ENCODE assay signal across 8 cellular contexts in the genomic region with DNA sequence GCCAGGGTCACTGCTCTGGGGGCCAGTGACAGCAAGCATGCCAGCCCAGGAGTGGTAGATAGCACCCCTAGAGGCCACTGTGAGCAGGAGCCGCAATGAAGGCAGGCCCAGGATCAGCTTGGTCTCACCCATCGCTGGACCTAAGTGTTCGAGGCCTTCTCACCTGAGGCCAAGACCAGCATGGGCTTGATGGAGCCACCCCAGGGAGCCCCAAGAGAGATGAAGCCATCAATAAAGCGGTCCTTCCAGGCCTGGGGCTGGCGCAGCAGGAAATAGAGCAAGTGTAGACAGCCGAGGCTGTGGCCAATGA. TPM values are rescaled to one million over a fixed set of nuclear protein-coding genes. Genes with fewer than 3 reads are reported as not detected.
DNase-seq lines count a peak whose midpoint lies in the region; ATAC-seq and TF ChIP-seq lines count a peak whose summit lies in the region.

No MANE protein-coding gene starts in this region.

- peak; percentile 74 for DNase-seq in activated effector memory CD4-positive, alpha-beta T cell treated with anti-CD3 and anti-CD28 coated beads, Interleukin-2, amount 50 U/mL, for 16 hours
- no peak for DNase-seq in activated effector memory CD4-positive, alpha-beta T cell treated with Interleukin-2 at 50 U/mL for 16 hours
- DNase-seq in NB4 (ENCODE audit: low read depth) (peak; percentile 68), right atrium auricular region (ENCODE audit: low spot score) (no peak), NCI-H2081 (lab: John Stamatoyannopoulos, UW) (no peak)
- DNase-seq in activated naive CD4-positive, alpha-beta T cell treated with anti-CD3 and anti-CD28 coated beads, Interleukin-2, amount 50 U/mL, for 16 hours = peak; percentile 40
- peak; percentile 23 to 24 for DNase-seq in stimulated activated CD8-positive, alpha-beta memory T cell treated with anti-CD3 and anti-CD28 coated beads, Interleukin-2, amount 100 ng/mL, for 48 hours (ENCODE audit: low read depth in 2 of 2)

- H3K4me1 ChIP-seq in right atrium auricular region = peaks cover 0 to 58% of the 10 kb centered on the region in 2 donors

- TF ChIP-seq CTCF in NB4 (IDR thresholded peaks at IDR 0.05; ENCODE audit: low read depth, low read length) (peak; percentile 92), right atrium auricular region (IDR thresholded peaks at IDR 0.05) (peak; percentile 45 to 68)

- ATAC-seq in GM18511 (IDR thresholded peaks at IDR 0.05; ENCODE audit: unreplicated experiment) = no peak

- H3K27me3 ChIP-seq in right atrium auricular region = no peaks in the 10 kb centered on the region

- TF ChIP-seq POLR2A in NB4 (IDR thresholded peaks at IDR 0.05; ENCODE audit: extremely low read depth, insufficient read length) = no peak

- H3K27ac ChIP-seq in right atrium auricular region = peak overlapping the region in 1 of 2 donors; percentile 16

- no peaks in the 10 kb centered on the region for H3K9me3 ChIP-seq in right atrium auricular region

- peaks cover 73% of the 10 kb centered on the region for H3K36me3 ChIP-seq in right atrium auricular region

- H3K4me3 ChIP-seq in NB4 (ENCODE audit: low read depth, low read length) (no peak overlapping the region), right atrium auricular region (no peak overlapping the region)

RNA-seq across cellular contexts. Expression of gene LCAT, which starts 1.8 kb away (rescaled TPM):
- 10 to 100 TPM in 1 of 2 donors, 1 to 10 TPM in 1; 2.9 to 11.8 TPM for total RNA-seq in right atrium auricular region

RNA-seq across cellular contexts. Expression of gene PSMB10, which starts 5.5 kb away (rescaled TPM):
- total RNA-seq in right atrium auricular region = 10 to 100 TPM; 37.3 to 38.4 TPM

RNA-seq across cellular contexts. Expression of gene CTRL, which starts 10.5 kb away (rescaled TPM):
- under 1 TPM in 1 of 2 donors, not detected in 1; 0.59 TPM for total RNA-seq in right atrium auricular region

RNA-seq across cellular contexts. Expression of gene SLC12A4, which starts 26.3 kb away (rescaled TPM):
- 10 to 100 TPM; 39.5 to 85.9 TPM for total RNA-seq in right atrium auricular region

RNA-seq across cellular contexts. Expression of gene DPEP3, which starts 38.1 kb away (rescaled TPM):
- not detected for total RNA-seq in right atrium auricular region

Comparison
In these comparisons a context has a peak if more than half of its experiments do, and no peak if none do; other contexts are left out.
1. DNase-seq: peak in activated effector memory CD4-positive, alpha-beta T cell treated with anti-CD3 and anti-CD28 coated beads, Interleukin-2, amount 50 U/mL, for 16 hours (single experiment), NB4 (single experiment), activated naive CD4-positive, alpha-beta T cell treated with anti-CD3 and anti-CD28 coated beads, Interleukin-2, amount 50 U/mL, for 16 hours (single experiment) and stimulated activated CD8-positive, alpha-beta memory T cell treated with anti-CD3 and anti-CD28 coated beads, Interleukin-2, amount 100 ng/mL, for 48 hours (2 of 2); none in activated effector memory CD4-positive, alpha-beta T cell treated with Interleukin-2 at 50 U/mL for 16 hours (single experiment), right atrium auricular region (single experiment) and NCI-H2081 (0 of 2).